In the genomic region with DNA sequence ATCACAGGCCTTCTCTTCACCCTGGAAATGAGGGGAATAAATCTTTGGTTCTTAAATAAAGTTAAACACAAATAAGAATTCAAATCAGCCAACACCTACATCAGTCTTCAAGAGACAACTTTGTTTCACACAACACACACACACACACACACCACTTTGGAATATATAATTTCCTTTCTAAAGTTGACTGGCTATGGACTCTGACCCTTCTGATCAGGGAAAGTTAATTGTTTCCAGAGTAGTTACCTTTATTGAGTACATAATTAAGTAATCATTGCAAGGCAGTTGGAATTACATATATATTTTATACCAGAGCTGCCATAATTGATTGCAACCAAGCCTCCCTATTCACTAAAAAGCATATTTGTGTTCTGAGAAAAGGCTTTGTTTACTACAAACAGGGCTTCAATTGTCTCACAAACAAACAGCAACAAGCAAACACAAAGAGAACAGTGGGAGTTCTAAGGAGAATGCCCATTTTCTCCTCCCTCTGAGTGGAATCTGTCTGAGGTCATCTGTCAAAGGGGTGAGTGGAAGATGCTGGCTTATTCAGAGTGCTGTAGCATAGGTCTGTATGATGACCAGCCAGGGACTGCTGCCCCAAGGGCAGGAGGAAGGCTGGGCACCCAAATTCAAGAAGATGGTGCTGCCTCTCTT, we compare ENCODE assay signal across 22 cellular contexts.
DNase-seq lines count a peak whose midpoint lies in the region; ATAC-seq and TF ChIP-seq lines count a peak whose summit lies in the region.
"Had no signal": no experiment of that assay in that cellular context is flagged by ENCODE, and none has a peak within 500 bp of the region (broad histone marks: within the 10 kb centered on the region; RNA-seq: fewer than 3 reads in every experiment).

No MANE protein-coding gene starts in this region.

- H3K9ac ChIP-seq in parathyroid adenoma, result no peak overlapping the region

- H3K36me3 ChIP-seq in parathyroid adenoma (ENCODE audit: control insufficient read depth, insufficient read depth, low read length), result no peaks in the 10 kb centered on the region
- H3K36me3 ChIP-seq in MG63, result no peaks in the 10 kb centered on the region
- H3K36me3 ChIP-seq: Peyer's patch, suprapubic skin had no signal

- DNase-seq in COR-L47 (lab: John Stamatoyannopoulos, UW) (peak; percentile 19), WTC11 (ENCODE audit: low spot score) (no peak), iPS DF 19.7 (ENCODE audit: low read depth, low spot score) (peak; percentile 45), MG63 (no peak)
- DNase-seq in effector CD4-positive, alpha-beta T cell, result no peak
- DNase-seq: ACHN; activated CD4-positive, alpha-beta memory T cell treated with anti-CD3 and anti-CD28 coated beads for 36 hours; activated CD8-positive, alpha-beta memory T cell treated with anti-CD3 and anti-CD28 coated beads, Interleukin-2, amount 50 U/mL, for 48 hours; activated naive CD8-positive, alpha-beta T cell treated with anti-CD3 and anti-CD28 coated beads, Interleukin-2, amount 10 ng/mL, durations not matched to agents 7 days and 5 days; erythroblast; NCI-H2081 treated with DMSO at 0.1 percent for 48 hours; NK-92 treated with Interleukin-12 subunit alpha and Interleukin-12 subunit beta, amount 100 ng/mL, for 24 hours; Peyer's patch; SIG-M5; stimulated activated CD4-positive, alpha-beta T cell treated with anti-CD3 and anti-CD28 coated beads, Interleukin-2, amount 100 ng/mL, for 24 hours had no signal

- CTCF ChIA-PET in WTC11 (lab: Charles Lee), result interaction anchor here (1.0 kb wide), 1 partner anchor 149 kb away, joined by 3 read pairs; no protein-coding TSS in a partner anchor

- no peaks in the 10 kb centered on the region for H3K36me3 Mint-ChIP-seq in WTC11
- H3K36me3 Mint-ChIP-seq: activated naive CD8-positive, alpha-beta T cell treated with anti-CD3 and anti-CD28 coated beads, Interleukin-2, amount 10 ng/mL, durations not matched to agents 7 days and 5 days had no signal

- peak; percentile 14 for ATAC-seq in WTC11
- no peak for ATAC-seq in HG02571 (IDR thresholded peaks at IDR 0.05; ENCODE audit: unreplicated experiment)
- no peak for ATAC-seq in GM21723 (IDR thresholded peaks at IDR 0.05; ENCODE audit: unreplicated experiment)
- ATAC-seq: activated CD4-positive, CD25-positive, alpha-beta regulatory T cell treated with anti-CD3 and anti-CD28 coated beads, Interleukin-2, amount 50 U/mL, for 24 hours had no signal

- H2AFZ ChIP-seq in parathyroid adenoma, result peak overlapping the region; percentile 61

- peaks cover 65% of the 10 kb centered on the region for H3K4me1 ChIP-seq in parathyroid adenoma
- H3K4me1 ChIP-seq: suprapubic skin had no signal

- H3K9me3 ChIP-seq in parathyroid adenoma (ENCODE audit: control insufficient read depth, low read length) (no peaks in the 10 kb centered on the region), MG63 (no peaks in the 10 kb centered on the region)
- H3K9me3 ChIP-seq: Peyer's patch, suprapubic skin had no signal

- H3K4me3 ChIP-seq in parathyroid adenoma (ENCODE audit: low read depth, low read length) (no peak overlapping the region), MG63 (no peak overlapping the region)
- H3K4me3 ChIP-seq: lung, Peyer's patch, smooth muscle cell, suprapubic skin had no signal

- peaks cover 21% of the 10 kb centered on the region for H3K27me3 Mint-ChIP-seq in WTC11 (ENCODE audit: low read depth)
- H3K27me3 Mint-ChIP-seq: activated CD4-positive, alpha-beta memory T cell treated with anti-CD3 and anti-CD28 coated beads for 36 hours; activated naive CD8-positive, alpha-beta T cell treated with anti-CD3 and anti-CD28 coated beads, Interleukin-2, amount 10 ng/mL, durations not matched to agents 7 days and 5 days had no signal

- no peaks in the 10 kb centered on the region for H3K9me3 Mint-ChIP-seq in WTC11
- H3K9me3 Mint-ChIP-seq: activated CD4-positive, alpha-beta memory T cell treated with anti-CD3 and anti-CD28 coated beads for 36 hours; activated naive CD8-positive, alpha-beta T cell treated with anti-CD3 and anti-CD28 coated beads, Interleukin-2, amount 10 ng/mL, durations not matched to agents 7 days and 5 days had no signal

- no peaks in the 10 kb centered on the region for H3K79me2 ChIP-seq in parathyroid adenoma

- no peak overlapping the region for H3K4me2 ChIP-seq in parathyroid adenoma (ENCODE audit: low read length)
- H3K4me2 ChIP-seq: smooth muscle cell had no signal

- TF ChIP-seq CTCF in WTC11 (IDR thresholded peaks at IDR 0.05) (no peak), parathyroid adenoma (IDR thresholded peaks at IDR 0.05) (no peak)

- H3K27ac ChIP-seq in parathyroid adenoma, result peak overlapping the region; percentile 91
- H3K27ac ChIP-seq: suprapubic skin had no signal

- no peak overlapping the region for H3K27ac Mint-ChIP-seq in WTC11
- H3K27ac Mint-ChIP-seq: activated CD4-positive, alpha-beta memory T cell treated with anti-CD3 and anti-CD28 coated beads for 36 hours; activated naive CD8-positive, alpha-beta T cell treated with anti-CD3 and anti-CD28 coated beads, Interleukin-2, amount 10 ng/mL, durations not matched to agents 7 days and 5 days had no signal

- H3K4me3 Mint-ChIP-seq in WTC11, result no peak overlapping the region
- H3K4me3 Mint-ChIP-seq: activated CD4-positive, alpha-beta memory T cell treated with anti-CD3 and anti-CD28 coated beads for 36 hours; activated naive CD8-positive, alpha-beta T cell treated with anti-CD3 and anti-CD28 coated beads, Interleukin-2, amount 10 ng/mL, durations not matched to agents 7 days and 5 days had no signal

- H3K4me1 Mint-ChIP-seq in WTC11, result peaks cover 51% of the 10 kb centered on the region
- H3K4me1 Mint-ChIP-seq: activated naive CD8-positive, alpha-beta T cell treated with anti-CD3 and anti-CD28 coated beads, Interleukin-2, amount 10 ng/mL, durations not matched to agents 7 days and 5 days had no signal

- POLR2A ChIA-PET in WTC11 (lab: Charles Lee), result interaction anchor here (0.6 kb wide), 1 partner anchor 28 kb away, joined by 4 read pairs; no protein-coding TSS in a partner anchor

- H3K27me3 ChIP-seq in parathyroid adenoma (ENCODE audit: control insufficient read depth, insufficient read depth, low read length), result no peaks in the 10 kb centered on the region
- no peaks in the 10 kb centered on the region; the same call in 1 of the 2 replicates for H3K27me3 ChIP-seq in MG63
- H3K27me3 ChIP-seq: Peyer's patch, suprapubic skin had no signal

TF ChIP-seq in WTC11, 78 proteins besides CTCF, POLR2A, EP300 and RAD21:
- no peak for TF ChIP-seq SMAD4 (CRISPR knock-in tag; IDR thresholded peaks at IDR 0.05)
- TF ChIP-seq PRRX2 (CRISPR knock-in tag; IDR thresholded peaks at IDR 0.05), result no peak
- TF ChIP-seq ARID4B (CRISPR knock-in tag; IDR thresholded peaks at IDR 0.05; ENCODE audit: borderline replicate concordance), result no peak
- TF ChIP-seq, protein P1, sequence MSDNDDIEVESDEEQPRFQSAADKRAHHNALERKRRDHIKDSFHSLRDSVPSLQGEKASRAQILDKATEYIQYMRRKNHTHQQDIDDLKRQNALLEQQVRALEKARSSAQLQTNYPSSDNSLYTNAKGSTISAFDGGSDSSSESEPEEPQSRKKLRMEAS (CRISPR knock-in tag; IDR thresholded peaks at IDR 0.05), result no peak
- peak; percentile 70 for TF ChIP-seq ZNF317 (CRISPR knock-in tag; IDR thresholded peaks at IDR 0.05; ENCODE audit: borderline replicate concordance, low read depth)
- no peak for TF ChIP-seq ATF3 (CRISPR knock-in tag; conservative IDR thresholded peaks at IDR 0.05)

Comparison
In these comparisons a context has a peak if more than half of its experiments do, and no peak if none do; other contexts are left out.
1. DNase-seq: peak in COR-L47 (single experiment) and iPS DF 19.7 (single experiment); none in WTC11 (single experiment), MG63 (single experiment) and effector CD4-positive, alpha-beta T cell (single experiment).